In genomic region chr20:34472246-34472925, GRCh38 we compare ENCODE assay signal across 9 cellular contexts. TPM values are rescaled to one million over a fixed set of nuclear protein-coding genes. Genes with fewer than 3 reads are reported as not detected.
A peak's percentile ranks its signal among the peaks of the same experiment; 100 is the strongest.
DNase-seq lines count a peak whose midpoint lies in the region; FAIRE-seq and TF ChIP-seq lines count a peak whose summit lies in the region.
"Had no signal": no experiment of that assay in that cellular context is flagged by ENCODE, and none has a peak within 500 bp of the region (broad histone marks: within the 10 kb centered on the region; RNA-seq: fewer than 3 reads in every experiment).

No MANE protein-coding gene starts in this region.

- peak; percentile 36 for FAIRE-seq in H54 (lab: Jason Lieb, UNC)
- FAIRE-seq: TTC549 had no signal

- H3K4me3 ChIP-seq in skeletal muscle satellite cell (ENCODE audit: low read length) = no peak overlapping the region
- no peak overlapping the region for H3K4me3 ChIP-seq in testis

- H3K4me1 ChIP-seq in skeletal muscle satellite cell (ENCODE audit: control insufficient read depth, insufficient read depth, low read length) (peaks cover 19% of the 10 kb centered on the region), testis (no peaks in the 10 kb centered on the region)

- WGBS in testis, 2 donors = 76 to 77% methylated on average over 6 of the region's 6 CpGs

- no peak for TF ChIP-seq CTCF in testis (IDR thresholded peaks at IDR 0.05)

- H3K27ac ChIP-seq in testis = no peak overlapping the region

- no peak overlapping the region for H3K9ac ChIP-seq in skeletal muscle satellite cell (ENCODE audit: low read depth, low read length)

- H3K36me3 ChIP-seq in skeletal muscle satellite cell (ENCODE audit: insufficient read depth, low read length) = peaks cover 23% of the 10 kb centered on the region
- no peaks in the 10 kb centered on the region for H3K36me3 ChIP-seq in testis (ENCODE audit: low read depth, missing control alignments)

- no peak for TF ChIP-seq POLR2A in H54 (IDR thresholded peaks at IDR 0.05; ENCODE audit: low read depth, low read length)
- no peak for TF ChIP-seq POLR2A in testis (IDR thresholded peaks at IDR 0.05)

- H3K4me2 ChIP-seq in skeletal muscle satellite cell (ENCODE audit: low read length) = peak overlapping the region; percentile 43

- no peaks in the 10 kb centered on the region for H3K27me3 ChIP-seq in skeletal muscle satellite cell (ENCODE audit: control insufficient read depth, insufficient read depth, low read length)
- no peaks in the 10 kb centered on the region for H3K27me3 ChIP-seq in testis

- no peaks in the 10 kb centered on the region for H3K9me3 ChIP-seq in skeletal muscle satellite cell (replicated peaks; ENCODE audit: low read length)
- no peaks in the 10 kb centered on the region for H3K9me3 ChIP-seq in testis

- intact Hi-C loops in testis (cut with DNase I; ENCODE audit: low total_unique reads) = loop anchor here (10.0 kb wide), 1 partner anchor 158 kb away; no protein-coding TSS in a partner anchor

- DNase-seq in H54 (ENCODE audit: insufficient read length, low spot score) = peak; percentile 25
- peak; percentile 83 for DNase-seq in RPMI7951 (ENCODE audit: low read depth)
- DNase-seq in fibroblast of peridontal ligament (ENCODE audit: extremely low read depth) = peak; percentile 74
- DNase-seq in occipital lobe (lab: John Stamatoyannopoulos, UW) = no peak
- no peak for DNase-seq in NCI-H2029 treated with DMSO at 0.1 percent for 48 hours (lab: John Stamatoyannopoulos, UW)
- DNase-seq in testis = no peak
- DNase-seq: NCI-H1436 treated with DMSO at 0.1 percent for 48 hours had no signal

RNA-seq across cellular contexts. Expression of gene DYNLRB1, which starts 43.8 kb away (rescaled TPM):
- total RNA-seq in RPMI7951 (2014; rRNA removed; shearing (Covaris generic)) = 287 and 346 TPM in 2 replicates
- total RNA-seq in skeletal muscle satellite cell (2012; rRNA removed) = 51.2 and 64.9 TPM in 2 replicates
- total RNA-seq in occipital lobe (33.5 TPM), testis (100 to 1,000 TPM in 1 of 2 donors, 10 to 100 TPM in 1; 97.6 to 128 TPM)
- polyA plus RNA-seq in testis (ENCODE audit: insufficient read depth, low read depth, low replicate concordance) = 155 TPM

Comparison
In these comparisons a context has a peak if more than half of its experiments do, and no peak if none do; other contexts are left out.
1. DNase-seq: peak in H54 (single experiment), RPMI7951 (single experiment) and fibroblast of peridontal ligament (single experiment); none in occipital lobe (single experiment), NCI-H2029 treated with DMSO at 0.1 percent for 48 hours (single experiment) and testis (single experiment).